ENCODE assay signal across 2 cellular contexts in genomic region chr15:75179773-75180140, GRCh38.
TF ChIP-seq lines count a peak whose summit lies in the region.

No MANE protein-coding gene starts in this region.

TF ChIP-seq in HEK293, 187 proteins besides CTCF, POLR2A, EP300 and RAD21 (continued from another document):
- TF ChIP-seq ZNF639 (tag by site-specific recombination; IDR thresholded peaks at IDR 0.05) = no peak
- no peak for TF ChIP-seq ZNF169 (tag by site-specific recombination; IDR thresholded peaks at IDR 0.05)
- no peak for TF ChIP-seq BCL11B (tag by site-specific recombination; IDR thresholded peaks at IDR 0.05; ENCODE audit: low read depth)
- no peak for TF ChIP-seq ZNF513 (tag by site-specific recombination; IDR thresholded peaks at IDR 0.05)
- no peak for TF ChIP-seq ZNF211 (tag by site-specific recombination; IDR thresholded peaks at IDR 0.05; ENCODE audit: low read depth)
- TF ChIP-seq EGR2 (tag by site-specific recombination; IDR thresholded peaks at IDR 0.05; ENCODE audit: low read depth) = no peak
- TF ChIP-seq SETDB1 (IDR thresholded peaks at IDR 0.05; ENCODE audit: insufficient read length, low read length) = no peak
- no peak for TF ChIP-seq ZNF354C (tag by site-specific recombination; IDR thresholded peaks at IDR 0.05; ENCODE audit: borderline replicate concordance, low read depth)
- TF ChIP-seq ZNF37A (tag by site-specific recombination; IDR thresholded peaks at IDR 0.05) = no peak

TF ChIP-seq in K562, 482 proteins besides CTCF, POLR2A, EP300 and RAD21 (continued from another document):
- TF ChIP-seq YY1 (IDR thresholded peaks at IDR 0.05; ENCODE audit: borderline replicate concordance in 1 of 3, control insufficient read depth in 1 of 3, extremely low read depth in 1 of 3, insufficient read depth in 3 of 3, insufficient read length in 1 of 3, insufficient replicate concordance in 2 of 3, low read depth in 1 of 3, low read length in 2 of 3) (no peak), SMAD2 (IDR thresholded peaks at IDR 0.05; ENCODE audit: low read depth, low read length) (no peak), SLC30A9 (CRISPR knock-in tag; IDR thresholded peaks at IDR 0.05) (no peak), MTF1 (CRISPR knock-in tag; IDR thresholded peaks at IDR 0.05; ENCODE audit: borderline replicate concordance) (no peak), HMBOX1 (IDR thresholded peaks at IDR 0.05) (no peak), ETV1 (tag; conservative IDR thresholded peaks at IDR 0.05; ENCODE audit: low read depth) (no peak), ZSCAN32 (CRISPR knock-in tag; IDR thresholded peaks at IDR 0.05) (no peak), PHF21A (IDR thresholded peaks at IDR 0.05; ENCODE audit: borderline replicate concordance, low read depth) (no peak), CHCHD3 (CRISPR knock-in tag; IDR thresholded peaks at IDR 0.05) (no peak), HDAC1 (IDR thresholded peaks at IDR 0.05) (no peak)
